8 cellular contexts compared by ENCODE assay signal in the genomic region with DNA sequence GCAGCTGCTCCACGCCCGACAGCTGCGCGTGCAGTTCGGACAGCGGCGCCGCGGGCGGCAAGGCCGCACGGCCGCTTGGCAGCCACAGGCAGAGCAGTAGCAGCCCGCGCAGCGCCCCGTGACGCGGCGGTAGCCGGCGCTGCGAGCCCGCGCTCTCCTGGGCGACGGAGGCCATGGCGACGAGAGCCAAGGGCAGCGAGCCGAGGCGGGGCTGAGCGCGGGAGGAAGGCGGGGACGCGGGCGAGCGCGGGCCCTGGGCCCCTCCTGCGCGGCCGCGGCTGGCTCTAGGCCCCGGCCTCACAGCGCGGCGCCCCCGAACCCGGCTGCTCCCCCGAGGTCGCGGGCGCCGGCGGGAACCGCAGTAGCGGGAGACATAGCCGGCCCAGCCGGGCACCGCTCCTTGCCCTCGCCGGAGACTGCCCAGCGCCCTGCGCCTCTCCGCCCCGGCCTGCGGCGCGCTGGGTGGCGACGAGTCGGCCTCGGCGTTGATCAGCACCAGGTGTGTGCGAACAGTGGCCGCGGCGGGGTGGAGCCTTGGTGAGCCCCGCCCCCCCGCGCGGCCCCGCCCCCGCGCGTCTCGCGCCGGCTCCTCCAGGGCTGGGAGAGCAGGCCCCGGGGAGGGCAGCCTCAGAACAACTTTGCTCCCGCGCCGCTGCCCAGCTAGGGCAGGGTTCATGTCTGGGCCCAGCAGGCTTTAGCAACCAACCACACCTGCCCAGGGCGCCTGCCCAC. TPM values are rescaled to one million over a fixed set of nuclear protein-coding genes. Genes with fewer than 3 reads are reported as not detected.
DNase-seq lines count a peak whose midpoint lies in the region; ATAC-seq, FAIRE-seq and TF ChIP-seq lines count a peak whose summit lies in the region.

A gene with protein sequence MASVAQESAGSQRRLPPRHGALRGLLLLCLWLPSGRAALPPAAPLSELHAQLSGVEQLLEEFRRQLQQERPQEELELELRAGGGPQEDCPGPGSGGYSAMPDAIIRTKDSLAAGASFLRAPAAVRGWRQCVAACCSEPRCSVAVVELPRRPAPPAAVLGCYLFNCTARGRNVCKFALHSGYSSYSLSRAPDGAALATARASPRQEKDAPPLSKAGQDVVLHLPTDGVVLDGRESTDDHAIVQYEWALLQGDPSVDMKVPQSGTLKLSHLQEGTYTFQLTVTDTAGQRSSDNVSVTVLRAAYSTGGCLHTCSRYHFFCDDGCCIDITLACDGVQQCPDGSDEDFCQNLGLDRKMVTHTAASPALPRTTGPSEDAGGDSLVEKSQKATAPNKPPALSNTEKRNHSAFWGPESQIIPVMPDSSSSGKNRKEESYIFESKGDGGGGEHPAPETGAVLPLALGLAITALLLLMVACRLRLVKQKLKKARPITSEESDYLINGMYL (minus strand): TSS at position 514 of the 732 bp plus-strand sequence. CDS start 339 bp downstream, at position 175.

- no peaks in the 10 kb centered on the region for H3K36me3 Mint-ChIP-seq in activated naive CD8-positive, alpha-beta T cell treated with anti-CD3 and anti-CD28 coated beads, Interleukin-2, amount 50 U/mL, for 24 hours (ENCODE audit: low read depth)

- no peaks in the 10 kb centered on the region for H3K9me3 Mint-ChIP-seq in activated naive CD8-positive, alpha-beta T cell treated with anti-CD3 and anti-CD28 coated beads, Interleukin-2, amount 50 U/mL, for 24 hours

- H3K4me1 Mint-ChIP-seq in activated naive CD8-positive, alpha-beta T cell treated with anti-CD3 and anti-CD28 coated beads, Interleukin-2, amount 50 U/mL, for 24 hours = peaks cover 9% of the 10 kb centered on the region

- H3K4me3 Mint-ChIP-seq in activated naive CD8-positive, alpha-beta T cell treated with anti-CD3 and anti-CD28 coated beads, Interleukin-2, amount 50 U/mL, for 24 hours = peak within 1 kb of the TSS; percentile 79

- 0 to 1% methylated on average over 27 to 95 of the region's 95 CpGs for whole genome bisulfite sequencing in pancreas, 2 donors
- under 1% methylated on average over 95 of the region's 95 CpGs for WGBS in thymus

- H3K27ac ChIP-seq in pancreas (peak within 1 kb of the TSS; percentile 94 to 96 (median 94)), thymus (ENCODE audit: low read depth) (peak within 1 kb of the TSS; percentile 78)

- H3K27me3 ChIP-seq in pancreas (no peaks in the 10 kb centered on the region), thymus (ENCODE audit: control insufficient read depth, insufficient read depth) (peaks cover 8% of the 10 kb centered on the region)

- peak; percentile 25 for DNase-seq in GM04503 (ENCODE audit: low read depth)
- peak; percentile 65 for DNase-seq in NCI-H1048 (lab: John Stamatoyannopoulos, UW)
- DNase-seq in SW 1271 (lab: John Stamatoyannopoulos, UW) = peak; percentile 61 to 83
- peak; percentile 82 for DNase-seq in activated naive CD8-positive, alpha-beta T cell treated with anti-CD3 and anti-CD28 coated beads, Interleukin-2, amount 50 U/mL, for 24 hours
- DNase-seq in Right ventricle myocardium inferior (ENCODE audit: missing footprints) = peak; percentile 92
- DNase-seq in pancreas = peak; percentile 87 to 95 (median 90)

- ATAC-seq in HG02588 (IDR thresholded peaks at IDR 0.05; ENCODE audit: unreplicated experiment) (peak; percentile 76), Right ventricle myocardium inferior (peak; percentile 92), pancreas (peak; percentile 88 to 93 (median 89))
- peak; percentile 92 for ATAC-seq in activated naive CD8-positive, alpha-beta T cell treated with anti-CD3 and anti-CD28 coated beads, Interleukin-2, amount 50 U/mL, for 24 hours

- no peak for FAIRE-seq in pancreas (lab: Jason Lieb, UNC)

- no peak for TF ChIP-seq CTCF in pancreas (IDR thresholded peaks at IDR 0.05)

- H3K4me3 ChIP-seq in pancreas = peak within 1 kb of the TSS; percentile 63 to 86 (median 75)
- H3K4me3 ChIP-seq in thymus (ENCODE audit: low read length) = peak within 1 kb of the TSS; percentile 70

- H3K36me3 ChIP-seq in pancreas (no peaks in the 10 kb centered on the region), thymus (ENCODE audit: control insufficient read depth, insufficient read depth) (no peaks in the 10 kb centered on the region)

- intact Hi-C loops in Right ventricle myocardium inferior (cut with DNase I) = loop anchor here (2.0 to 10.0 kb wide), 3 partner anchors 29 to 139 kb away; a partner anchor contains a TSS
- intact Hi-C loops in pancreas (cut with DNase I) = loop anchor here in 1 of 3 donors (10.0 kb wide), 1 partner anchor 129 kb away; no protein-coding TSS in a partner anchor

- H3K27me3 Mint-ChIP-seq in activated naive CD8-positive, alpha-beta T cell treated with anti-CD3 and anti-CD28 coated beads, Interleukin-2, amount 50 U/mL, for 24 hours = peaks cover 29% of the 10 kb centered on the region

- no peak within 1 kb of the TSS for H3K27ac Mint-ChIP-seq in activated naive CD8-positive, alpha-beta T cell treated with anti-CD3 and anti-CD28 coated beads, Interleukin-2, amount 50 U/mL, for 24 hours

- no peaks in the 10 kb centered on the region for H3K9me3 ChIP-seq in pancreas
- H3K9me3 ChIP-seq in thymus (ENCODE audit: control insufficient read depth) = no peaks in the 10 kb centered on the region

- H3K4me1 ChIP-seq in pancreas (peaks cover 0 to 22% (median 9%) of the 10 kb centered on the region in 3 donors), thymus (ENCODE audit: control insufficient read depth, insufficient read depth, low read length) (peaks cover 3% of the 10 kb centered on the region)

RNA-seq across cellular contexts. Expression of the gene that starts here (rescaled TPM):
- total RNA-seq in Right ventricle myocardium inferior (21.5 TPM), pancreas (10 to 100 TPM; 10.9 to 22.2 (median 15.2) TPM)
- polyA plus RNA-seq in pancreas (10 to 100 TPM in 1 of 2 donors, 1 to 10 TPM in 1; 5.4 to 19.7 TPM), thymus (10.3 TPM)

Comparison
In these comparisons a context has a peak if more than half of its experiments do, and no peak if none do; other contexts are left out.
1. Peak in every context shown above with its lines: DNase-seq, ATAC-seq, H3K4me3 ChIP-seq and H3K27ac ChIP-seq.
2. DNase-seq: peak in every context shown above with its lines; median percentile 92 in Right ventricle myocardium inferior; 90 in pancreas; 82 in activated naive CD8-positive, alpha-beta T cell treated with anti-CD3 and anti-CD28 coated beads, Interleukin-2, amount 50 U/mL, for 24 hours; 72 in SW 1271; 65 in NCI-H1048; 25 in GM04503.